22 cellular contexts compared by ENCODE assay signal in the genomic region with DNA sequence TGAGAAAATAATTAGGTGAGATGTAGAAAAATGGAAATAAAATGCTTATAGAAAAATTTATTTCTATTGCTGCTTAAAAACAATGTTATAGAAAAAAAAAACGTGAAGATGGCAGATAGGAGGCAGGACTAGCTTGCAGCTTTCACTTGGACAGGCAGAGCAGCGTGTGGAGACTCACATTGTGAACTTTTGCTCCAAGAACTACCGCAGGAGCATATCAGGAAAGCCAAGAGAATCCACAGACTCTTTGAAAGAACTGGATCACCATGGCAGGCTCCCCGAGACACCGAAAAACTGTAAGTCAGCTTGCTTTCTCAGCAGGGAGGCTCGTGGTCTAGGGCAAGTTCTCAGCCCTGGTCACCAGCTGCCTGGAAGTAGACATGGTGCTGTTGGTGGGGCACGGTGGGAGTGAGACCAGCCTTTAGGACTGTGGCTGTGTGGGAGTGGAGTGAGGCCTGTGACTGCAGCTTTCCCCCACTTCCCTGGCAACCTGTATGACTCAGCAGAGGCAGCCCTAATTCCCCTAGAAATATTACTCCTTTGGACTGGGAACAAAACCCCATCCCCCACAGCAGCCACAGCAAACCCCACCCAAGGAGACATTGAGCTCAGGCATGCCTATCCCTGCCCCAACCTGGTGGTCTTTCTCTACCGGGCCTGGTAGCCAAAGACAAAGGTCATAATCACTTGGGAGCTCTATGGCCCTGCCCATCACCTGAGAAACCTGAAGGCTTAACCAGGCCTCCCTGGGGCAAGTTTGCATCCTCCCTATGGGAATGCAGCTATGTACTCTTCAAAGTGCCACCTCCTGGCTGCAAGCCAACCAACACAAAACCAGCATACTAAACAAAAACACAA. TPM values are rescaled to one million over a fixed set of nuclear protein-coding genes. Genes with fewer than 3 reads are reported as not detected.
DNase-seq lines count a peak whose midpoint lies in the region; ATAC-seq, FAIRE-seq and TF ChIP-seq lines count a peak whose summit lies in the region.
"Had no signal": no experiment of that assay in that cellular context is flagged by ENCODE, and none has a peak within 500 bp of the region (broad histone marks: within the 10 kb centered on the region; RNA-seq: fewer than 3 reads in every experiment).

No MANE protein-coding gene starts in this region.

- TF ChIP-seq POLR2A in thyroid gland (IDR thresholded peaks at IDR 0.05) = no peak

- H3K9me3 Mint-ChIP-seq in stimulated activated memory B cell treated with anti-CD40 and anti-IgM and Interleukin-4, amounts not matched to agents 10 μg/mL and 1 μg/mL and 100 μg/mL, for 72 hours = no peaks in the 10 kb centered on the region
- H3K9me3 Mint-ChIP-seq: activated naive CD8-positive, alpha-beta T cell treated with anti-CD3 and anti-CD28 coated beads, Interleukin-2, amount 10 ng/mL, durations not matched to agents 7 days and 5 days; CD8-positive, alpha-beta T cell; stimulated activated naive CD8-positive, alpha-beta T cell treated with anti-CD3 and anti-CD28 coated beads, Interleukin-15, Interleukin-2, amounts not matched to agents 100 ng/mL and 50 ng/mL, for 24 hours had no signal

- no peaks in the 10 kb centered on the region for H3K4me1 ChIP-seq in thyroid gland

- no peak overlapping the region for H3K4me3 ChIP-seq in thyroid gland (replicated peaks in 1 of 3)
- H3K4me3 ChIP-seq: MG63 had no signal

- intact Hi-C loops in left ventricle myocardium superior (cut with micrococcal nuclease) = no loop called here
- intact Hi-C loops in thyroid gland (cut with DNase I) = no loop called here

- H3K4me3 Mint-ChIP-seq in stimulated activated memory B cell treated with anti-CD40 and anti-IgM and Interleukin-4, amounts not matched to agents 10 μg/mL and 1 μg/mL and 100 μg/mL, for 72 hours = no peak overlapping the region
- H3K4me3 Mint-ChIP-seq: activated naive CD8-positive, alpha-beta T cell treated with anti-CD3 and anti-CD28 coated beads, Interleukin-2, amount 10 ng/mL, durations not matched to agents 7 days and 5 days; CD8-positive, alpha-beta T cell; stimulated activated naive CD8-positive, alpha-beta T cell treated with anti-CD3 and anti-CD28 coated beads, Interleukin-15, Interleukin-2, amounts not matched to agents 100 ng/mL and 50 ng/mL, for 24 hours had no signal

- H3K36me3 ChIP-seq in thyroid gland = no peaks in the 10 kb centered on the region
- H3K36me3 ChIP-seq: MG63 had no signal

- TF ChIP-seq CTCF in thyroid gland (IDR thresholded peaks at IDR 0.05) = no peak

- H3K27ac Mint-ChIP-seq in stimulated activated memory B cell treated with anti-CD40 and anti-IgM and Interleukin-4, amounts not matched to agents 10 μg/mL and 1 μg/mL and 100 μg/mL, for 72 hours = no peak overlapping the region
- H3K27ac Mint-ChIP-seq: activated naive CD8-positive, alpha-beta T cell treated with anti-CD3 and anti-CD28 coated beads, Interleukin-2, amount 10 ng/mL, durations not matched to agents 7 days and 5 days; CD8-positive, alpha-beta T cell; stimulated activated naive CD8-positive, alpha-beta T cell treated with anti-CD3 and anti-CD28 coated beads, Interleukin-15, Interleukin-2, amounts not matched to agents 100 ng/mL and 50 ng/mL, for 24 hours had no signal

- ATAC-seq in stimulated activated memory B cell treated with anti-CD40 and anti-IgM and Interleukin-4, amounts not matched to agents 10 μg/mL and 1 μg/mL and 100 μg/mL, for 72 hours = peak; percentile 20
- ATAC-seq in GM21528 (IDR thresholded peaks at IDR 0.05; ENCODE audit: low FRiP score, unreplicated experiment) = no peak
- no peak for ATAC-seq in left ventricle myocardium superior
- ATAC-seq: CD8-positive, alpha-beta T cell had no signal

- peak; percentile 9 for DNase-seq in DMS53 (lab: John Stamatoyannopoulos, UW)
- no peak for DNase-seq in DMS53 treated with DMSO at 0.1 percent for 48 hours (lab: John Stamatoyannopoulos, UW; ENCODE audit: unreplicated experiment)
- DNase-seq in RCC 7860 (ENCODE audit: low spot score) = peak; percentile 62
- DNase-seq in epithelial cell of prostate (ENCODE audit: low read depth, low spot score) = no peak
- DNase-seq in left ventricle myocardium superior = no peak
- DNase-seq in thyroid gland = no peak
- DNase-seq: activated CD4-positive, alpha-beta T cell treated with anti-CD3 and anti-CD28 coated beads, Interleukin-2, amount 50 U/mL, for 1 hour; activated naive CD8-positive, alpha-beta T cell treated with anti-CD3 and anti-CD28 coated beads, Interleukin-2, amount 10 ng/mL, durations not matched to agents 7 days and 5 days; CD8-positive, alpha-beta T cell; cerebellar nuclear complex; MG63; NCI-H2081; NCI-H82; occipital lobe; SHP77 treated with DMSO at 0.1 percent for 48 hours had no signal

- H3K27me3 Mint-ChIP-seq in stimulated activated memory B cell treated with anti-CD40 and anti-IgM and Interleukin-4, amounts not matched to agents 10 μg/mL and 1 μg/mL and 100 μg/mL, for 72 hours = no peaks in the 10 kb centered on the region
- H3K27me3 Mint-ChIP-seq: activated naive CD8-positive, alpha-beta T cell treated with anti-CD3 and anti-CD28 coated beads, Interleukin-2, amount 10 ng/mL, durations not matched to agents 7 days and 5 days; stimulated activated naive CD8-positive, alpha-beta T cell treated with anti-CD3 and anti-CD28 coated beads, Interleukin-15, Interleukin-2, amounts not matched to agents 100 ng/mL and 50 ng/mL, for 24 hours had no signal

- no peaks in the 10 kb centered on the region for H3K27me3 ChIP-seq in thyroid gland
- H3K27me3 ChIP-seq: MG63 had no signal

- H3K4me1 Mint-ChIP-seq in stimulated activated memory B cell treated with anti-CD40 and anti-IgM and Interleukin-4, amounts not matched to agents 10 μg/mL and 1 μg/mL and 100 μg/mL, for 72 hours = no peaks in the 10 kb centered on the region
- H3K4me1 Mint-ChIP-seq: activated naive CD8-positive, alpha-beta T cell treated with anti-CD3 and anti-CD28 coated beads, Interleukin-2, amount 10 ng/mL, durations not matched to agents 7 days and 5 days had no signal

- FAIRE-seq in RCC 7860 (lab: Jason Lieb, UNC) = no peak
- FAIRE-seq: GM12892 had no signal

- 85 to 89% methylated on average over 8 of the region's 8 CpGs for WGBS in thyroid gland, 2 donors

- no peaks in the 10 kb centered on the region for H3K9me3 ChIP-seq in thyroid gland
- H3K9me3 ChIP-seq: MG63 had no signal

- H3K36me3 Mint-ChIP-seq in stimulated activated memory B cell treated with anti-CD40 and anti-IgM and Interleukin-4, amounts not matched to agents 10 μg/mL and 1 μg/mL and 100 μg/mL, for 72 hours = no peaks in the 10 kb centered on the region
- H3K36me3 Mint-ChIP-seq: activated naive CD8-positive, alpha-beta T cell treated with anti-CD3 and anti-CD28 coated beads, Interleukin-2, amount 10 ng/mL, durations not matched to agents 7 days and 5 days; CD8-positive, alpha-beta T cell had no signal

- peak overlapping the region; percentile 47 for H3K27ac ChIP-seq in epithelial cell of prostate
- H3K27ac ChIP-seq in thyroid gland = no peak overlapping the region
- H3K27ac ChIP-seq: 22Rv1 had no signal

RNA-seq across cellular contexts. Expression of gene STRIT1, which starts 22.8 kb away (rescaled TPM):
- 0.79 TPM for total RNA-seq in left ventricle myocardium superior
- not detected for total RNA-seq in thyroid gland
- total RNA-seq: activated naive CD8-positive, alpha-beta T cell treated with anti-CD3 and anti-CD28 coated beads, Interleukin-2, amount 10 ng/mL, durations not matched to agents 7 days and 5 days; CD8-positive, alpha-beta T cell; G401; kidney epithelial cell; occipital lobe had no signal

Comparison
In these comparisons a context has a peak if more than half of its experiments do, and no peak if none do; other contexts are left out.
1. DNase-seq: peak in DMS53 (single experiment) and RCC 7860 (single experiment); none in DMS53 treated with DMSO at 0.1 percent for 48 hours (single experiment), epithelial cell of prostate (single experiment), left ventricle myocardium superior (single experiment) and thyroid gland (0 of 2).